30 cellular contexts compared by ENCODE assay signal in genomic region chr4:182488886-182489285, GRCh38.
"Had no signal": no experiment of that assay in that cellular context is flagged by ENCODE, and none has a peak within 500 bp of the region (broad histone marks: within the 10 kb centered on the region; RNA-seq: fewer than 3 reads in every experiment).

No MANE protein-coding gene starts in this region.

- H3K4me3 Mint-ChIP-seq: activated CD4-positive, alpha-beta T cell treated with anti-CD3 and anti-CD28 coated beads, Interleukin-2, amount 10 ng/mL, durations not matched to agents 24 days and 14 days; activated CD8-positive, alpha-beta T cell treated with anti-CD3 and anti-CD28 coated beads for 36 hours; activated naive CD8-positive, alpha-beta T cell treated with anti-CD3 and anti-CD28 coated beads for 36 hours; activated T-cell treated with anti-CD3 and anti-CD28 coated beads, Interleukin-2, amount 50 U/mL, for 72 hours; activated T-helper 17 cell treated with anti-CD3 and anti-CD28 coated beads, Interleukin-2, amount 50 U/mL, for 72 hours; T-helper 1 cell treated with Interleukin-12 subunit alpha and Interleukin-12 subunit beta and Interleukin-4 antibody, amounts not matched to agents 30 μg/mL and 1 μg/mL, for 36 hours; T-helper 2 cell treated with Interferon-gamma antibody and Interleukin-4, amounts not matched to agents 5 μg/mL and 100 μg/mL, for 36 hours had no signal

- H3K36me3 Mint-ChIP-seq: activated naive CD8-positive, alpha-beta T cell treated with anti-CD3 and anti-CD28 coated beads for 36 hours had no signal

- H3K9me3 ChIP-seq: Peyer's patch, SK-N-SH had no signal

- H3K36me3 ChIP-seq: brain microvascular endothelial cell, Peyer's patch had no signal

- H3K27ac Mint-ChIP-seq: activated CD4-positive, alpha-beta T cell treated with anti-CD3 and anti-CD28 coated beads, Interleukin-2, amount 10 ng/mL, durations not matched to agents 24 days and 14 days; activated CD8-positive, alpha-beta T cell treated with anti-CD3 and anti-CD28 coated beads for 36 hours; activated naive CD8-positive, alpha-beta T cell treated with anti-CD3 and anti-CD28 coated beads for 36 hours; activated T-cell treated with anti-CD3 and anti-CD28 coated beads, Interleukin-2, amount 50 U/mL, for 72 hours; activated T-helper 17 cell treated with anti-CD3 and anti-CD28 coated beads, Interleukin-2, amount 50 U/mL, for 72 hours; T-helper 1 cell treated with Interleukin-12 subunit alpha and Interleukin-12 subunit beta and Interleukin-4 antibody, amounts not matched to agents 30 μg/mL and 1 μg/mL, for 36 hours; T-helper 2 cell treated with Interferon-gamma antibody and Interleukin-4, amounts not matched to agents 5 μg/mL and 100 μg/mL, for 36 hours had no signal

- H3K27ac ChIP-seq: brain microvascular endothelial cell, KMS-11, Peyer's patch, SJSA1 had no signal

- H3K4me1 ChIP-seq: Peyer's patch had no signal

- H3K9me3 Mint-ChIP-seq: activated CD4-positive, alpha-beta T cell treated with anti-CD3 and anti-CD28 coated beads, Interleukin-2, amount 10 ng/mL, durations not matched to agents 24 days and 14 days; activated CD8-positive, alpha-beta T cell treated with anti-CD3 and anti-CD28 coated beads for 36 hours; activated naive CD8-positive, alpha-beta T cell treated with anti-CD3 and anti-CD28 coated beads for 36 hours; activated T-helper 17 cell treated with anti-CD3 and anti-CD28 coated beads, Interleukin-2, amount 50 U/mL, for 72 hours; T-helper 1 cell treated with Interleukin-12 subunit alpha and Interleukin-12 subunit beta and Interleukin-4 antibody, amounts not matched to agents 30 μg/mL and 1 μg/mL, for 36 hours; T-helper 2 cell treated with Interferon-gamma antibody and Interleukin-4, amounts not matched to agents 5 μg/mL and 100 μg/mL, for 36 hours had no signal

- H3K27me3 ChIP-seq: brain microvascular endothelial cell, Peyer's patch, SJSA1 had no signal

- H3K4me3 ChIP-seq: Peyer's patch, SJSA1 had no signal

- DNase-seq: activated CD4-positive, alpha-beta T cell treated with anti-CD3 and anti-CD28 coated beads, Interleukin-2, amount 10 ng/mL, durations not matched to agents 24 days and 14 days; activated CD4-positive, alpha-beta T cell treated with anti-CD3 and anti-CD28 coated beads, Interleukin-2, amount 50 U/mL, for 4 hours; activated CD8-positive, alpha-beta T cell treated with anti-CD3 and anti-CD28 coated beads for 36 hours; activated effector memory CD4-positive, alpha-beta T cell treated with anti-CD3 and anti-CD28 coated beads, Interleukin-2, amount 50 U/mL, for 16 hours; activated naive CD4-positive, alpha-beta T cell; activated naive CD4-positive, alpha-beta T cell treated with anti-CD3 and anti-CD28 coated beads, Interleukin-2, amount 50 U/mL, for 16 hours; activated naive CD8-positive, alpha-beta T cell treated with anti-CD3 and anti-CD28 coated beads for 36 hours; activated T-cell treated with anti-CD3 and anti-CD28 coated beads, Interleukin-2, amount 50 U/mL, for 1 hour; activated T-cell treated with anti-CD3 and anti-CD28 coated beads, Interleukin-2, amount 50 U/mL, for 72 hours; amniotic stem cell; aorta; brain microvascular endothelial cell; central memory CD4-positive, alpha-beta T cell; NCI-H146; NCI-H187; NCI-H2029 treated with DMSO at 0.1 percent for 48 hours; NCI-H2107; NCI-H2171; NCI-H510A; NCI-H526; NCI-H748 treated with DMSO at 0.1 percent for 48 hours; Peyer's patch; RPMI8226; SHP77 treated with DMSO at 0.1 percent for 48 hours; SK-N-SH had no signal

- H3K4me1 Mint-ChIP-seq: activated T-helper 17 cell treated with anti-CD3 and anti-CD28 coated beads, Interleukin-2, amount 50 U/mL, for 72 hours had no signal
